ENCODE assay signal across 8 cellular contexts in the genomic region with DNA sequence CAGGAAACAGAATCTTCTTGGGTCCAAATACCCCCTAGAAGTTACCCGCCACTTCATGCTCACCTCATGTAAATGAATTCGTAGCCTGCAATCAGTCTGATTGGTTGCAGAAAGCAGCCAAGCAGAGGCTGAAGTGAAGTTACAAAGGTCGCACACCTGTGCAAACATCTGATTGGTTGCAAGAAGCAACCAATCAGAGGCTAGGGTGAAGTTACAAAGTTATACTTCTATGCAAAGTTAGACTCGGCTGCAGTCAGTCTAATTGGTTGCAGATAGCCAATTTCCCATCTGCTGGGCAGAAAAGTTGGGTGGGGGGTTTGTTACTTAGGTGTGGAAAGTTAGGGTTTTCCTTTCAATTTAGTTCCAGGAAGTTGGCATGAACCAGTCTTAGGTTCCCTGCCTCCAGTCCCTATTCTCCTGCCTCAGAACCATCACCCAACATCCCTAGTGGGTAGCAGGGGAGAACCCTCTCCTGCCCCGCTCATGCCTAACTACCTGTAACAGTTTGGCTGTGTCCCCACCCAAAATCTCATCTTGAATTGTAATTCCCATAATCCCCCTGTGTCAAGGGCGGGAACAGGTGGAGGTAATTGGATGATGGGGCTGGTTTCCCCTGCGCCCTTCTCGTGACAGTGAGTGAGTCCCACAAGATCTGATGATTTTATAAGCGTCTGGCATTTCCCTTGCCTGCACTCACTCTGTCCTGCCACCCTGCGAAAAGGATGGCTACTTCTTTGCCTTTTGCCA. TPM values are rescaled to one million over a fixed set of nuclear protein-coding genes. Genes with fewer than 3 reads are reported as not detected.
DNase-seq lines count a peak whose midpoint lies in the region; ATAC-seq and TF ChIP-seq lines count a peak whose summit lies in the region.

No MANE protein-coding gene starts in this region.

- H4K20me1 ChIP-seq in OCI-LY3 (ENCODE audit: insufficient read depth, low read length), result no peaks in the 10 kb centered on the region
- no peaks in the 10 kb centered on the region for H4K20me1 ChIP-seq in neural progenitor cell (ENCODE audit: low read depth)

- H3K79me2 ChIP-seq in OCI-LY3 (ENCODE audit: low read length), result no peaks in the 10 kb centered on the region
- no peaks in the 10 kb centered on the region for H3K79me2 ChIP-seq in neural progenitor cell (ENCODE audit: low read depth)

- no peaks in the 10 kb centered on the region for H3K27me3 ChIP-seq in OCI-LY3 (ENCODE audit: low read depth, low read length)
- H3K27me3 ChIP-seq in endodermal cell (ENCODE audit: control insufficient read depth, insufficient read depth, low read length, poor library complexity, severe bottlenecking), result no peaks in the 10 kb centered on the region
- H3K27me3 ChIP-seq in neural progenitor cell, result no peaks in the 10 kb centered on the region

- H3K9me3 ChIP-seq in OCI-LY3 (ENCODE audit: insufficient read depth, low read length) (no peaks in the 10 kb centered on the region), endodermal cell (ENCODE audit: control insufficient read depth, low read length) (peaks cover 9% of the 10 kb centered on the region), neural progenitor cell (ENCODE audit: low read depth) (no peaks in the 10 kb centered on the region)

- H3K36me3 Mint-ChIP-seq in endodermal cell (ENCODE audit: low read depth) (no peaks in the 10 kb centered on the region), neural progenitor cell (no peaks in the 10 kb centered on the region)

- H3K4me1 ChIP-seq in OCI-LY3 (ENCODE audit: low read length), result peaks cover 18% of the 10 kb centered on the region
- H3K4me1 ChIP-seq in endodermal cell (ENCODE audit: control insufficient read depth, insufficient read depth, low read length), result no peaks in the 10 kb centered on the region
- peaks cover 8% of the 10 kb centered on the region for H3K4me1 ChIP-seq in neural progenitor cell

- peak overlapping the region; percentile 90 for H3K4me3 ChIP-seq in OCI-LY3 (ENCODE audit: low read length)
- peak overlapping the region; percentile 83 for H3K4me3 ChIP-seq in endodermal cell (ENCODE audit: low read length)
- peak overlapping the region; percentile 78 for H3K4me3 ChIP-seq in neural progenitor cell

- H3K27me3 Mint-ChIP-seq in endodermal cell (ENCODE audit: insufficient read depth), result no peaks in the 10 kb centered on the region
- peaks cover 5% of the 10 kb centered on the region for H3K27me3 Mint-ChIP-seq in neural progenitor cell (ENCODE audit: insufficient read depth, low read depth)

- DNase-seq in endodermal cell (no peak), neural progenitor cell (ENCODE audit: low spot score) (no peak), 8988T (no peak), NCI-H2227 treated with DMSO at 0.1 percent for 48 hours (lab: John Stamatoyannopoulos, UW) (no peak), SKM-1 treated with dmso at 0.1 percent for 144 hours (lab: John Stamatoyannopoulos, UW; ENCODE audit: unreplicated experiment) (no peak)

- H3K4me2 ChIP-seq in OCI-LY3 (ENCODE audit: low read length), result peak overlapping the region; percentile 72
- peak overlapping the region; percentile 91 for H3K4me2 ChIP-seq in neural progenitor cell

- ATAC-seq in esophagus mucosa, result no peak

- H3F3A ChIP-seq in neural progenitor cell (ENCODE audit: low read depth), result peaks cover 27% of the 10 kb centered on the region

- peak overlapping the region; percentile 96 for H3K4me3 Mint-ChIP-seq in endodermal cell
- H3K4me3 Mint-ChIP-seq in neural progenitor cell, result peak overlapping the region; percentile 82

- H2AFZ ChIP-seq in OCI-LY3 (ENCODE audit: low read depth, low read length) (peak overlapping the region; percentile 98), neural progenitor cell (replicated peaks) (peak overlapping the region; percentile 80)

- TF ChIP-seq CTCF in C4-2B (conservative IDR thresholded peaks at IDR 0.05) (no peak), OCI-LY3 (IDR thresholded peaks at IDR 0.05; ENCODE audit: low read depth, low read length) (no peak), endodermal cell (conservative IDR thresholded peaks at IDR 0.05) (no peak), neural progenitor cell (IDR thresholded peaks at IDR 0.05) (no peak)

- peak overlapping the region; percentile 65 for H3K27ac ChIP-seq in C4-2B
- H3K27ac ChIP-seq in OCI-LY3 (ENCODE audit: low read length), result peak overlapping the region; percentile 39; the same call in 1 of the 2 replicates
- H3K27ac ChIP-seq in endodermal cell (ENCODE audit: low read depth, low read length), result no peak overlapping the region
- H3K27ac ChIP-seq in neural progenitor cell, result no peak overlapping the region

- peak overlapping the region; percentile 94 for H3K27ac Mint-ChIP-seq in endodermal cell
- H3K27ac Mint-ChIP-seq in neural progenitor cell, result peak overlapping the region; percentile 64

- H3K36me3 ChIP-seq in OCI-LY3 (replicated peaks; ENCODE audit: low read depth, low read length), result no peaks in the 10 kb centered on the region
- no peaks in the 10 kb centered on the region for H3K36me3 ChIP-seq in endodermal cell (ENCODE audit: control insufficient read depth, insufficient read depth, low read length)
- no peaks in the 10 kb centered on the region for H3K36me3 ChIP-seq in neural progenitor cell

- WGBS in endodermal cell (ENCODE audit: insufficient coverage in 1 of 2, insufficient read length in 1 of 2), 2 experiments, result 66 to 69% methylated on average over 6 to 10 of the region's 10 CpGs

- H3K9ac ChIP-seq in OCI-LY3 (ENCODE audit: low read length), result peak overlapping the region; percentile 86
- peak overlapping the region; percentile 79 for H3K9ac ChIP-seq in endodermal cell (ENCODE audit: extremely low read depth, low read length, poor library complexity, severe bottlenecking)
- no peak overlapping the region for H3K9ac ChIP-seq in neural progenitor cell

- H3K4me1 Mint-ChIP-seq in endodermal cell (peaks cover 26% of the 10 kb centered on the region), neural progenitor cell (peaks cover 33% of the 10 kb centered on the region)

- H3K9me3 Mint-ChIP-seq in endodermal cell (peaks cover 8% of the 10 kb centered on the region), neural progenitor cell (peaks cover 2% of the 10 kb centered on the region)

RNA-seq across cellular contexts. Expression of a gene that starts 1.2 kb away (rescaled TPM):
- 10 to 100 TPM; 17.2 to 21.0 TPM for total RNA-seq in endodermal cell
- polyA plus RNA-seq in endodermal cell (2013, experiment 1 of 2), result 16.3 TPM
- 15.9 TPM for polyA plus RNA-seq in endodermal cell (2013, experiment 2 of 2)
- total RNA-seq in neural progenitor cell (ENCODE audit: low replicate concordance), result 3.5 and 9.9 TPM in 2 replicates
- total RNA-seq in esophagus mucosa, result 4.7 TPM

Comparison
In these comparisons a context has a peak if more than half of its experiments do, and no peak if none do; other contexts are left out.
1. H3K27ac ChIP-seq: peak in C4-2B (single experiment) and OCI-LY3 (single experiment); none in endodermal cell (single experiment) and neural progenitor cell (single experiment).
2. Peak in every context shown above with its lines, with median percentiles within 50 percentile points of each other: H3K4me3 ChIP-seq.